In genomic region chr2:24588294-24588693, GRCh38 we compare ENCODE assay signal across 13 cellular contexts.
"Had no signal": no experiment of that assay in that cellular context is flagged by ENCODE, and none has a peak within 500 bp of the region (broad histone marks: within the 10 kb centered on the region; RNA-seq: fewer than 3 reads in every experiment).

No MANE protein-coding gene starts in this region.

- H3K4me3 Mint-ChIP-seq: activated naive CD8-positive, alpha-beta T cell treated with anti-CD3 and anti-CD28 coated beads for 36 hours; naive thymus-derived CD4-positive, alpha-beta T cell; T-cell; T-helper 2 cell treated with Interferon-gamma antibody and Interleukin-4, amounts not matched to agents 5 μg/mL and 100 μg/mL, for 36 hours had no signal

- ATAC-seq: naive thymus-derived CD4-positive, alpha-beta T cell; T-cell had no signal

- DNase-seq: activated CD4-positive, alpha-beta T cell treated with anti-CD3 and anti-CD28 coated beads for 1 hour; activated naive CD8-positive, alpha-beta T cell treated with anti-CD3 and anti-CD28 coated beads for 36 hours; central memory CD4-positive, alpha-beta T cell; dermis blood vessel endothelial cell; effector CD8-positive, alpha-beta T cell; glutamatergic neuron; hippocampal formation; naive thymus-derived CD4-positive, alpha-beta T cell; stimulated activated CD4-positive, alpha-beta T cell treated with anti-CD3 and anti-CD28 coated beads, Interleukin-4, amount 100 ng/mL, for 24 hours; stomach; T-cell; WERI-Rb-1 had no signal

- H3K27me3 Mint-ChIP-seq: activated naive CD8-positive, alpha-beta T cell treated with anti-CD3 and anti-CD28 coated beads for 36 hours; naive thymus-derived CD4-positive, alpha-beta T cell; T-cell had no signal

- H3K9me3 Mint-ChIP-seq: T-cell; T-helper 2 cell treated with Interferon-gamma antibody and Interleukin-4, amounts not matched to agents 5 μg/mL and 100 μg/mL, for 36 hours had no signal

- H3K27ac Mint-ChIP-seq: activated naive CD8-positive, alpha-beta T cell treated with anti-CD3 and anti-CD28 coated beads for 36 hours; T-cell; T-helper 2 cell treated with Interferon-gamma antibody and Interleukin-4, amounts not matched to agents 5 μg/mL and 100 μg/mL, for 36 hours had no signal
